1 cellular context compared by ENCODE assay signal in the genomic region with DNA sequence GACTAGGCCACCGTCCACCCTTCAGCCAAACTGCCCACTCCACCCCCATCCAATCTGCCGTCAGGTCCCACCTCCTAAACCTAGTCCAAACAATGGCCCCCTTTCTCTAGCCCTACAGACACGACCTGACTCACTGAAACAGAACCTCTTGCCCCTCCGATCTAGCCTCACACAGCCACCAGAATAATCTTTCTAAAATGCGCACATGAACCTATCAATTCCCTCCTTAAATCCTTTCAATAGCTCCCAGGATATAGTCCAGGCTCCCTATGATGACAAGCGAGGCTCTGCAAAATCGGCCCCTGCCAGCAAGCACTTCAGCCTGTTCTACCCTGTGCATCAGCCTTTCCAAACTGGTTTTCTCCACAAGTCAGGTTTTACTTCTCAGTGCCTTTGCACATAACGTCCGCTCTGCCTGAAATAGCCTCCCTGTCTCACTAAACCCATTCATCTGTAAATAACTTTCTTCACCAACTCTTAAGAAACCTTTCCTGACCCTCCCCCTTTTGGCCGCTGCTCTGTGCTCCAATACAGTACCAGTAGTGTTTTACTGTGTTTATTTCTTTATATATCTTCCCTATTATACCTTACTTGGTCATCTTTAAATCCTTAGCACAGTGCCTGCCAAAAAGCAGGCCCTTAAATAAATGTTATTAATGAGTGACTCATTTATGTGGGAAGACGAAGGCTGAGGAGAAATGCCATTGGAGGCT.
TF ChIP-seq lines count a peak whose summit lies in the region.

No MANE protein-coding gene starts in this region.

TF ChIP-seq in HepG2, 621 proteins besides CTCF, POLR2A, EP300 and RAD21 (continues in another document):
- TF ChIP-seq GZF1 (CRISPR knock-in tag; IDR thresholded peaks at IDR 0.05) (0 out of 2 replicates have a peak, but pooled peaks have one; percentile 50), ZFP90 (CRISPR knock-in tag; IDR thresholded peaks at IDR 0.05; ENCODE audit: borderline replicate concordance) (no peak), HES4 (CRISPR knock-in tag; IDR thresholded peaks at IDR 0.05; ENCODE audit: borderline replicate concordance) (no peak), ZKSCAN5 (CRISPR knock-in tag; IDR thresholded peaks at IDR 0.05) (no peak), NFIC (IDR thresholded peaks at IDR 0.05; ENCODE audit: low read length) (no peak), ZNF331 (CRISPR knock-in tag; IDR thresholded peaks at IDR 0.05) (no peak), ZNF367 (CRISPR knock-in tag; IDR thresholded peaks at IDR 0.05; ENCODE audit: borderline replicate concordance) (no peak), ZNF678 (CRISPR knock-in tag; IDR thresholded peaks at IDR 0.05) (no peak), POLR2AphosphoS5 (IDR thresholded peaks at IDR 0.05; ENCODE audit: low read depth, low read length) (0 out of 2 replicates have a peak, but pooled peaks have one; percentile 12), SCMH1 (CRISPR knock-in tag; IDR thresholded peaks at IDR 0.05; ENCODE audit: borderline replicate concordance) (no peak), HIVEP1 (CRISPR knock-in tag; IDR thresholded peaks at IDR 0.05) (no peak), ZNF251 (CRISPR knock-in tag; IDR thresholded peaks at IDR 0.05) (no peak), GABPB1 (CRISPR knock-in tag; IDR thresholded peaks at IDR 0.05) (no peak), FOXO1 (CRISPR knock-in tag; IDR thresholded peaks at IDR 0.05) (no peak), ESRRA (CRISPR knock-in tag; IDR thresholded peaks at IDR 0.05; ENCODE audit: low read depth) (no peak), HNF4G (IDR thresholded peaks at IDR 0.05; ENCODE audit: borderline replicate concordance, low read depth, low read length) (no peak; the same call in 1 of the 2 replicates), HNF4G (CRISPR knock-in tag; IDR thresholded peaks at IDR 0.05; ENCODE audit: borderline replicate concordance, low read depth) (no peak), MED1 (CRISPR knock-in tag; IDR thresholded peaks at IDR 0.05) (0 out of 2 replicates have a peak, but pooled peaks have one; percentile 2), FLYWCH1 (CRISPR knock-in tag; IDR thresholded peaks at IDR 0.05) (no peak), MTA3 (CRISPR knock-in tag; IDR thresholded peaks at IDR 0.05) (no peak), ELF1 (CRISPR knock-in tag; IDR thresholded peaks at IDR 0.05) (no peak), FIP1L1 (IDR thresholded peaks at IDR 0.05; ENCODE audit: borderline replicate concordance, insufficient read depth, low read depth, low read length) (no peak), SMARCE1 (IDR thresholded peaks at IDR 0.05; ENCODE audit: borderline replicate concordance) (no peak), PTBP1 (IDR thresholded peaks at IDR 0.05; ENCODE audit: low read depth, low read length, poor library complexity, severe bottlenecking) (no peak), ZNF44 (CRISPR knock-in tag; IDR thresholded peaks at IDR 0.05) (no peak), SALL2 (CRISPR knock-in tag; IDR thresholded peaks at IDR 0.05) (no peak), ZNF451 (CRISPR knock-in tag; IDR thresholded peaks at IDR 0.05) (no peak), NR3C1 (CRISPR knock-in tag; IDR thresholded peaks at IDR 0.05) (no peak), ZNF660 (CRISPR knock-in tag; IDR thresholded peaks at IDR 0.05; ENCODE audit: borderline replicate concordance, low read depth) (no peak)
- TF ChIP-seq, protein P1, sequence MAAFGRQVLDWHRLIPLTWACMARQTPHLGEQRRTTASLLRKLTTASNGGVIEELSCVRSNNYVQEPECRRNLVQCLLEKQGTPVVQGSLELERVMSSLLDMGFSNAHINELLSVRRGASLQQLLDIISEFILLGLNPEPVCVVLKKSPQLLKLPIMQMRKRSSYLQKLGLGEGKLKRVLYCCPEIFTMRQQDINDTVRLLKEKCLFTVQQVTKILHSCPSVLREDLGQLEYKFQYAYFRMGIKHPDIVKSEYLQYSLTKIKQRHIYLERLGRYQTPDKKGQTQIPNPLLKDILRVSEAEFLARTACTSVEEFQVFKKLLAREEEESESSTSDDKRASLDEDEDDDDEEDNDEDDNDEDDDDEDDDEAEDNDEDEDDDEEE (CRISPR knock-in tag; IDR thresholded peaks at IDR 0.05), result no peak
- TF ChIP-seq, protein P2, sequence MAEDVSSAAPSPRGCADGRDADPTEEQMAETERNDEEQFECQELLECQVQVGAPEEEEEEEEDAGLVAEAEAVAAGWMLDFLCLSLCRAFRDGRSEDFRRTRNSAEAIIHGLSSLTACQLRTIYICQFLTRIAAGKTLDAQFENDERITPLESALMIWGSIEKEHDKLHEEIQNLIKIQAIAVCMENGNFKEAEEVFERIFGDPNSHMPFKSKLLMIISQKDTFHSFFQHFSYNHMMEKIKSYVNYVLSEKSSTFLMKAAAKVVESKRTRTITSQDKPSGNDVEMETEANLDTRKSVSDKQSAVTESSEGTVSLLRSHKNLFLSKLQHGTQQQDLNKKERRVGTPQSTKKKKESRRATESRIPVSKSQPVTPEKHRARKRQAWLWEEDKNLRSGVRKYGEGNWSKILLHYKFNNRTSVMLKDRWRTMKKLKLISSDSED (CRISPR knock-in tag; IDR thresholded peaks at IDR 0.05), result no peak
- TF ChIP-seq, protein P3, sequence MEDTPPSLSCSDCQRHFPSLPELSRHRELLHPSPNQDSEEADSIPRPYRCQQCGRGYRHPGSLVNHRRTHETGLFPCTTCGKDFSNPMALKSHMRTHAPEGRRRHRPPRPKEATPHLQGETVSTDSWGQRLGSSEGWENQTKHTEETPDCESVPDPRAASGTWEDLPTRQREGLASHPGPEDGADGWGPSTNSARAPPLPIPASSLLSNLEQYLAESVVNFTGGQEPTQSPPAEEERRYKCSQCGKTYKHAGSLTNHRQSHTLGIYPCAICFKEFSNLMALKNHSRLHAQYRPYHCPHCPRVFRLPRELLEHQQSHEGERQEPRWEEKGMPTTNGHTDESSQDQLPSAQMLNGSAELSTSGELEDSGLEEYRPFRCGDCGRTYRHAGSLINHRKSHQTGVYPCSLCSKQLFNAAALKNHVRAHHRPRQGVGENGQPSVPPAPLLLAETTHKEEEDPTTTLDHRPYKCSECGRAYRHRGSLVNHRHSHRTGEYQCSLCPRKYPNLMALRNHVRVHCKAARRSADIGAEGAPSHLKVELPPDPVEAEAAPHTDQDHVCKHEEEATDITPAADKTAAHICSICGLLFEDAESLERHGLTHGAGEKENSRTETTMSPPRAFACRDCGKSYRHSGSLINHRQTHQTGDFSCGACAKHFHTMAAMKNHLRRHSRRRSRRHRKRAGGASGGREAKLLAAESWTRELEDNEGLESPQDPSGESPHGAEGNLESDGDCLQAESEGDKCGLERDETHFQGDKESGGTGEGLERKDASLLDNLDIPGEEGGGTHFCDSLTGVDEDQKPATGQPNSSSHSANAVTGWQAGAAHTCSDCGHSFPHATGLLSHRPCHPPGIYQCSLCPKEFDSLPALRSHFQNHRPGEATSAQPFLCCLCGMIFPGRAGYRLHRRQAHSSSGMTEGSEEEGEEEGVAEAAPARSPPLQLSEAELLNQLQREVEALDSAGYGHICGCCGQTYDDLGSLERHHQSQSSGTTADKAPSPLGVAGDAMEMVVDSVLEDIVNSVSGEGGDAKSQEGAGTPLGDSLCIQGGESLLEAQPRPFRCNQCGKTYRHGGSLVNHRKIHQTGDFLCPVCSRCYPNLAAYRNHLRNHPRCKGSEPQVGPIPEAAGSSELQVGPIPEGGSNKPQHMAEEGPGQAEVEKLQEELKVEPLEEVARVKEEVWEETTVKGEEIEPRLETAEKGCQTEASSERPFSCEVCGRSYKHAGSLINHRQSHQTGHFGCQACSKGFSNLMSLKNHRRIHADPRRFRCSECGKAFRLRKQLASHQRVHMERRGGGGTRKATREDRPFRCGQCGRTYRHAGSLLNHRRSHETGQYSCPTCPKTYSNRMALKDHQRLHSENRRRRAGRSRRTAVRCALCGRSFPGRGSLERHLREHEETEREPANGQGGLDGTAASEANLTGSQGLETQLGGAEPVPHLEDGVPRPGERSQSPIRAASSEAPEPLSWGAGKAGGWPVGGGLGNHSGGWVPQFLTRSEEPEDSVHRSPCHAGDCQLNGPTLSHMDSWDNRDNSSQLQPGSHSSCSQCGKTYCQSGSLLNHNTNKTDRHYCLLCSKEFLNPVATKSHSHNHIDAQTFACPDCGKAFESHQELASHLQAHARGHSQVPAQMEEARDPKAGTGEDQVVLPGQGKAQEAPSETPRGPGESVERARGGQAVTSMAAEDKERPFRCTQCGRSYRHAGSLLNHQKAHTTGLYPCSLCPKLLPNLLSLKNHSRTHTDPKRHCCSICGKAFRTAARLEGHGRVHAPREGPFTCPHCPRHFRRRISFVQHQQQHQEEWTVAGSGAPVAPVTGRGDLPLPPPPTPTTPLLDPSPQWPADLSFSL (CRISPR knock-in tag; IDR thresholded peaks at IDR 0.05), result no peak
- TF ChIP-seq, protein P4, sequence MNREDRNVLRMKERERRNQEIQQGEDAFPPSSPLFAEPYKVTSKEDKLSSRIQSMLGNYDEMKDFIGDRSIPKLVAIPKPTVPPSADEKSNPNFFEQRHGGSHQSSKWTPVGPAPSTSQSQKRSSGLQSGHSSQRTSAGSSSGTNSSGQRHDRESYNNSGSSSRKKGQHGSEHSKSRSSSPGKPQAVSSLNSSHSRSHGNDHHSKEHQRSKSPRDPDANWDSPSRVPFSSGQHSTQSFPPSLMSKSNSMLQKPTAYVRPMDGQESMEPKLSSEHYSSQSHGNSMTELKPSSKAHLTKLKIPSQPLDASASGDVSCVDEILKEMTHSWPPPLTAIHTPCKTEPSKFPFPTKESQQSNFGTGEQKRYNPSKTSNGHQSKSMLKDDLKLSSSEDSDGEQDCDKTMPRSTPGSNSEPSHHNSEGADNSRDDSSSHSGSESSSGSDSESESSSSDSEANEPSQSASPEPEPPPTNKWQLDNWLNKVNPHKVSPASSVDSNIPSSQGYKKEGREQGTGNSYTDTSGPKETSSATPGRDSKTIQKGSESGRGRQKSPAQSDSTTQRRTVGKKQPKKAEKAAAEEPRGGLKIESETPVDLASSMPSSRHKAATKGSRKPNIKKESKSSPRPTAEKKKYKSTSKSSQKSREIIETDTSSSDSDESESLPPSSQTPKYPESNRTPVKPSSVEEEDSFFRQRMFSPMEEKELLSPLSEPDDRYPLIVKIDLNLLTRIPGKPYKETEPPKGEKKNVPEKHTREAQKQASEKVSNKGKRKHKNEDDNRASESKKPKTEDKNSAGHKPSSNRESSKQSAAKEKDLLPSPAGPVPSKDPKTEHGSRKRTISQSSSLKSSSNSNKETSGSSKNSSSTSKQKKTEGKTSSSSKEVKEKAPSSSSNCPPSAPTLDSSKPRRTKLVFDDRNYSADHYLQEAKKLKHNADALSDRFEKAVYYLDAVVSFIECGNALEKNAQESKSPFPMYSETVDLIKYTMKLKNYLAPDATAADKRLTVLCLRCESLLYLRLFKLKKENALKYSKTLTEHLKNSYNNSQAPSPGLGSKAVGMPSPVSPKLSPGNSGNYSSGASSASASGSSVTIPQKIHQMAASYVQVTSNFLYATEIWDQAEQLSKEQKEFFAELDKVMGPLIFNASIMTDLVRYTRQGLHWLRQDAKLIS (CRISPR knock-in tag; IDR thresholded peaks at IDR 0.05), result no peak
- TF ChIP-seq, protein P5, sequence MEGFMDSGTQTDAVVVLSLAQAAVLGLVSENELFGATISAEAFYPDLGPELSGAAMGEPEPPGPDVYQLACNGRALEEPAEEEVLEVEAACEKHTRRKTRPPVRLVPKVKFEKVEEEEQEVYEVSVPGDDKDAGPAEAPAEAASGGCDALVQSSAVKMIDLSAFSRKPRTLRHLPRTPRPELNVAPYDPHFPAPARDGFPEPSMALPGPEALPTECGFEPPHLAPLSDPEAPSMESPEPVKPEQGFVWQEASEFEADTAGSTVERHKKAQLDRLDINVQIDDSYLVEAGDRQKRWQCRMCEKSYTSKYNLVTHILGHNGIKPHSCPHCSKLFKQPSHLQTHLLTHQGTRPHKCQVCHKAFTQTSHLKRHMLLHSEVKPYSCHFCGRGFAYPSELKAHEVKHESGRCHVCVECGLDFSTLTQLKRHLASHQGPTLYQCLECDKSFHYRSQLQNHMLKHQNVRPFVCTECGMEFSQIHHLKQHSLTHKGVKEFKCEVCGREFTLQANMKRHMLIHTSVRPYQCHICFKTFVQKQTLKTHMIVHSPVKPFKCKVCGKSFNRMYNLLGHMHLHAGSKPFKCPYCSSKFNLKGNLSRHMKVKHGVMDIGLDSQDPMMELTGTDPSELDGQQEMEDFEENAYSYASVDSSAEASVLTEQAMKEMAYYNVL (CRISPR knock-in tag; IDR thresholded peaks at IDR 0.05; ENCODE audit: borderline replicate concordance), result no peak
- TF ChIP-seq, protein P6, sequence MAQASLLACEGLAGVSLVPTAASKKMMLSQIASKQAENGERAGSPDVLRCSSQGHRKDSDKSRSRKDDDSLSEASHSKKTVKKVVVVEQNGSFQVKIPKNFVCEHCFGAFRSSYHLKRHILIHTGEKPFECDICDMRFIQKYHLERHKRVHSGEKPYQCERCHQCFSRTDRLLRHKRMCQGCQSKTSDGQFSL (CRISPR knock-in tag; IDR thresholded peaks at IDR 0.05), result no peak
- TF ChIP-seq, protein P7, sequence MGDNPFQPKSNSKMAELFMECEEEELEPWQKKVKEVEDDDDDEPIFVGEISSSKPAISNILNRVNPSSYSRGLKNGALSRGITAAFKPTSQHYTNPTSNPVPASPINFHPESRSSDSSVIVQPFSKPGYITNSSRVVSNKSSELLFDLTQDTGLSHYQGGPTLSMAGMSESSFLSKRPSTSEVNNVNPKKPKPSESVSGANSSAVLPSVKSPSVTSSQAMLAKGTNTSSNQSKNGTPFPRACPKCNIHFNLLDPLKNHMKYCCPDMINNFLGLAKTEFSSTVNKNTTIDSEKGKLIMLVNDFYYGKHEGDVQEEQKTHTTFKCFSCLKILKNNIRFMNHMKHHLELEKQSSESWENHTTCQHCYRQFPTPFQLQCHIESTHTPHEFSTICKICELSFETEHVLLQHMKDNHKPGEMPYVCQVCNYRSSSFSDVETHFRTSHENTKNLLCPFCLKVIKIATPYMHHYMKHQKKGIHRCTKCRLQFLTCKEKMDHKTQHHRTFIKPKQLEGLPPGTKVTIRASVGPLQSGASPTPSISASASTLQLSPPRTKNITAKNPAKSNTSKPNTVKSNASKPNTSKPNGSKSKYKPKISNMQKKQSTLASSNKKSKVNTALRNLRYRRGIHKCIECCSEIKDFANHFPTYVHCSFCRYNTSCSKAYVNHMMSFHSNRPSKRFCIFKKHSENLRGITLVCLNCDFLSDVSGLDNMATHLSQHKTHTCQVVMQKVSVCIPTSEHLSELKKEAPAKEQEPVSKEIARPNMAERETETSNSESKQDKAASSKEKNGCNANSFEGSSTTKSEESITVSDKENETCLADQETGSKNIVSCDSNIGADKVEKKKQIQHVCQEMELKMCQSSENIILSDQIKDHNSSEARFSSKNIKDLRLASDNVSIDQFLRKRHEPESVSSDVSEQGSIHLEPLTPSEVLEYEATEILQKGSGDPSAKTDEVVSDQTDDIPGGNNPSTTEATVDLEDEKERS (CRISPR knock-in tag; IDR thresholded peaks at IDR 0.05), result no peak
- TF ChIP-seq, protein P8, sequence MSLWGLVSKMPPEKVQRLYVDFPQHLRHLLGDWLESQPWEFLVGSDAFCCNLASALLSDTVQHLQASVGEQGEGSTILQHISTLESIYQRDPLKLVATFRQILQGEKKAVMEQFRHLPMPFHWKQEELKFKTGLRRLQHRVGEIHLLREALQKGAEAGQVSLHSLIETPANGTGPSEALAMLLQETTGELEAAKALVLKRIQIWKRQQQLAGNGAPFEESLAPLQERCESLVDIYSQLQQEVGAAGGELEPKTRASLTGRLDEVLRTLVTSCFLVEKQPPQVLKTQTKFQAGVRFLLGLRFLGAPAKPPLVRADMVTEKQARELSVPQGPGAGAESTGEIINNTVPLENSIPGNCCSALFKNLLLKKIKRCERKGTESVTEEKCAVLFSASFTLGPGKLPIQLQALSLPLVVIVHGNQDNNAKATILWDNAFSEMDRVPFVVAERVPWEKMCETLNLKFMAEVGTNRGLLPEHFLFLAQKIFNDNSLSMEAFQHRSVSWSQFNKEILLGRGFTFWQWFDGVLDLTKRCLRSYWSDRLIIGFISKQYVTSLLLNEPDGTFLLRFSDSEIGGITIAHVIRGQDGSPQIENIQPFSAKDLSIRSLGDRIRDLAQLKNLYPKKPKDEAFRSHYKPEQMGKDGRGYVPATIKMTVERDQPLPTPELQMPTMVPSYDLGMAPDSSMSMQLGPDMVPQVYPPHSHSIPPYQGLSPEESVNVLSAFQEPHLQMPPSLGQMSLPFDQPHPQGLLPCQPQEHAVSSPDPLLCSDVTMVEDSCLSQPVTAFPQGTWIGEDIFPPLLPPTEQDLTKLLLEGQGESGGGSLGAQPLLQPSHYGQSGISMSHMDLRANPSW (CRISPR knock-in tag; IDR thresholded peaks at IDR 0.05; ENCODE audit: borderline replicate concordance), result no peak
